Comparison of ENCODE assay signal across 8 cellular contexts in genomic region chr1:85464497-85465098, GRCh38. TPM values are rescaled to one million over a fixed set of nuclear protein-coding genes. Genes with fewer than 3 reads are reported as not detected.
DNase-seq lines count a peak whose midpoint lies in the region; ATAC-seq, FAIRE-seq and TF ChIP-seq lines count a peak whose summit lies in the region.

No MANE protein-coding gene starts in this region.

- H3K36me3 ChIP-seq in Karpas-422 (ENCODE audit: insufficient read depth, low read length) (no peaks in the 10 kb centered on the region), HepG2 (replicated peaks in 1 of 2; ENCODE audit: control insufficient read depth in 1 of 2, insufficient read depth in 2 of 2, low read length in 2 of 2) (no peaks in the 10 kb centered on the region)

- H3K9ac ChIP-seq in Karpas-422 (ENCODE audit: low read length) (no peak overlapping the region), HepG2 (ENCODE audit: insufficient read depth, low read depth, low read length) (peak overlapping the region; percentile 84)

- no peaks in the 10 kb centered on the region for H3K9me2 ChIP-seq in Karpas-422 (replicated peaks; ENCODE audit: insufficient read depth, low read length)

- CTCF ChIA-PET in HepG2 (lab: Yijun Ruan, JAX; ENCODE audit: low intra/inter-chr PET ratio, low total read pairs), result no interaction called here

- no peak for FAIRE-seq in HepG2 (lab: Jason Lieb, UNC)

- H3K4me3 ChIP-seq in Karpas-422 (ENCODE audit: low read length) (peak overlapping the region; percentile 40; the same call in 1 of the 2 replicates), HepG2 (replicated peaks in 1 of 3; ENCODE audit: insufficient read depth in 1 of 3, low read depth in 2 of 3, low read length in 3 of 3) (peak overlapping the region; percentile 89 to 93 (median 93))

- 2% methylated on average over 12 of the region's 72 CpGs for WGBS in HepG2 (ENCODE audit: low lambda C conversion rate)

- no peak for TF ChIP-seq CTCF in HepG2 (CRISPR knock-in tag; IDR thresholded peaks at IDR 0.05)

- in situ Hi-C loops in HepG2 (cut with HindIII; ENCODE audit: extremely low pct_ligation_motif_present, low pct_unique_long_range_greater_than_20kb), result loop anchor here (10.0 kb wide), 1 partner anchor 140 kb away; no protein-coding TSS in a partner anchor

- TF ChIP-seq EP300 in HepG2 (IDR thresholded peaks at IDR 0.05; ENCODE audit: low read depth in 2 of 2, low read length in 2 of 2) (no peak), HepG2 (CRISPR knock-in tag; IDR thresholded peaks at IDR 0.05; ENCODE audit: borderline replicate concordance) (no peak)

- peak; percentile 61 to 78; a peak in 3 of 4 replicates for TF ChIP-seq POLR2A in HepG2 (IDR thresholded peaks at IDR 0.05; ENCODE audit: insufficient read depth in 1 of 2, low read depth in 2 of 2, low read length in 2 of 2)

- TF ChIP-seq RAD21 in HepG2 (CRISPR knock-in tag; IDR thresholded peaks at IDR 0.05), result no peak

- BruUV-seq in HepG2 (replicated peaks; lab: Mats Ljungman, UMichigan), result no TSS peak

- POLR2A ChIA-PET in HepG2 (lab: Yijun Ruan, JAX), result interaction anchor here (0.9 to 2.2 kb wide), 7 partner anchors 19 to 188 kb away, joined by 3 to 6 read pairs (median 3); partner anchors contain the start of gene BCL10

- H4K20me1 ChIP-seq in Karpas-422 (ENCODE audit: insufficient read depth, low read depth, low read length), result no peaks in the 10 kb centered on the region
- H4K20me1 ChIP-seq in HepG2 (ENCODE audit: insufficient read depth, low read length), result peaks cover 6% of the 10 kb centered on the region; the same call in 1 of the 2 replicates

- peak overlapping the region; percentile 44 for H3K4me2 ChIP-seq in Karpas-422 (ENCODE audit: low read depth, low read length, poor library complexity, severe bottlenecking)
- peak overlapping the region; percentile 82 for H3K4me2 ChIP-seq in HepG2 (ENCODE audit: low read depth, low read length)

- ATAC-seq in GM21529 (IDR thresholded peaks at IDR 0.05; ENCODE audit: unreplicated experiment) (peak; percentile 55), HepG2 (peak; percentile 74)

- H2AFZ ChIP-seq in Karpas-422 (ENCODE audit: low read length), result no peak overlapping the region
- no peak overlapping the region for H2AFZ ChIP-seq in HepG2 (ENCODE audit: low read length)

- peak; percentile 79 for DNase-seq in EH (ENCODE audit: low read depth)
- no peak for DNase-seq in Karpas-422
- peak; percentile 68 for DNase-seq in SW480 (ENCODE audit: low spot score)
- DNase-seq in dermis microvascular lymphatic vessel endothelial cell (ENCODE audit: low read depth in 2 of 2), result peak; percentile 83 to 94
- peak; percentile 40 for DNase-seq in HepG2 (ENCODE audit: low spot score)
- DNase-seq in stimulated activated CD4-positive, alpha-beta T cell treated with anti-CD3 and anti-CD28 coated beads, Interleukin-4, amount 100 ng/mL, for 4 hours, result peak; percentile 4 to 15
- DNase-seq in GDM1 (lab: John Stamatoyannopoulos, UW), result no peak

- H3K9me3 ChIP-seq in Karpas-422 (ENCODE audit: low read length) (no peaks in the 10 kb centered on the region), HepG2 (ENCODE audit: low read length) (no peaks in the 10 kb centered on the region)

- H3K79me2 ChIP-seq in Karpas-422 (ENCODE audit: low read length) (no peaks in the 10 kb centered on the region), HepG2 (ENCODE audit: insufficient read depth, low read length) (peaks cover 49% of the 10 kb centered on the region)

- no peaks in the 10 kb centered on the region for H3K27me3 ChIP-seq in Karpas-422 (ENCODE audit: low read length)
- H3K27me3 ChIP-seq in HepG2 (ENCODE audit: control insufficient read depth in 1 of 2, insufficient read depth in 2 of 2, low read length in 2 of 2), result no peaks in the 10 kb centered on the region; a peak in 2 of 5 replicates

- H3K4me1 ChIP-seq in Karpas-422 (ENCODE audit: low read length), result no peaks in the 10 kb centered on the region
- peaks cover 49% of the 10 kb centered on the region for H3K4me1 ChIP-seq in HepG2 (ENCODE audit: insufficient read depth, low read length)

- H3K27ac ChIP-seq in Karpas-422 (ENCODE audit: low read length) (no peak overlapping the region), HepG2 (ENCODE audit: extremely low read length, insufficient read depth, low read length) (peak overlapping the region; percentile 83)

- intact Hi-C loops in HepG2 (cut with micrococcal nuclease; ENCODE audit: unreplicated experiment), result loop anchor here (1.0 to 10.0 kb wide), 4 partner anchors 50 to 137 kb away; partner anchors contain the start of gene CCN1

TF ChIP-seq in HepG2, 621 proteins besides CTCF, POLR2A, EP300 and RAD21 (continues in another document):
- TF ChIP-seq ARNTL (CRISPR knock-in tag; IDR thresholded peaks at IDR 0.05) (no peak), PAF1 (CRISPR knock-in tag; IDR thresholded peaks at IDR 0.05) (no peak), ZNF30 (CRISPR knock-in tag; IDR thresholded peaks at IDR 0.05) (0 out of 2 replicates have a peak, but pooled peaks have one; percentile 29), MAZ (IDR thresholded peaks at IDR 0.05; ENCODE audit: borderline replicate concordance, low read depth, low read length) (no peak), MAZ (CRISPR knock-in tag; IDR thresholded peaks at IDR 0.05; ENCODE audit: low read depth) (peak; percentile 55), ZNF331 (CRISPR knock-in tag; IDR thresholded peaks at IDR 0.05) (peak; percentile 39; the same call in 1 of the 2 replicates), ZFP41 (CRISPR knock-in tag; IDR thresholded peaks at IDR 0.05; ENCODE audit: borderline replicate concordance) (no peak), ZNF510 (CRISPR knock-in tag; IDR thresholded peaks at IDR 0.05; ENCODE audit: low read depth) (no peak)
- TF ChIP-seq, protein P1, sequence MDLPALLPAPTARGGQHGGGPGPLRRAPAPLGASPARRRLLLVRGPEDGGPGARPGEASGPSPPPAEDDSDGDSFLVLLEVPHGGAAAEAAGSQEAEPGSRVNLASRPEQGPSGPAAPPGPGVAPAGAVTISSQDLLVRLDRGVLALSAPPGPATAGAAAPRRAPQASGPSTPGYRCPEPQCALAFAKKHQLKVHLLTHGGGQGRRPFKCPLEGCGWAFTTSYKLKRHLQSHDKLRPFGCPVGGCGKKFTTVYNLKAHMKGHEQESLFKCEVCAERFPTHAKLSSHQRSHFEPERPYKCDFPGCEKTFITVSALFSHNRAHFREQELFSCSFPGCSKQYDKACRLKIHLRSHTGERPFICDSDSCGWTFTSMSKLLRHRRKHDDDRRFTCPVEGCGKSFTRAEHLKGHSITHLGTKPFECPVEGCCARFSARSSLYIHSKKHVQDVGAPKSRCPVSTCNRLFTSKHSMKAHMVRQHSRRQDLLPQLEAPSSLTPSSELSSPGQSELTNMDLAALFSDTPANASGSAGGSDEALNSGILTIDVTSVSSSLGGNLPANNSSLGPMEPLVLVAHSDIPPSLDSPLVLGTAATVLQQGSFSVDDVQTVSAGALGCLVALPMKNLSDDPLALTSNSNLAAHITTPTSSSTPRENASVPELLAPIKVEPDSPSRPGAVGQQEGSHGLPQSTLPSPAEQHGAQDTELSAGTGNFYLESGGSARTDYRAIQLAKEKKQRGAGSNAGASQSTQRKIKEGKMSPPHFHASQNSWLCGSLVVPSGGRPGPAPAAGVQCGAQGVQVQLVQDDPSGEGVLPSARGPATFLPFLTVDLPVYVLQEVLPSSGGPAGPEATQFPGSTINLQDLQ (CRISPR knock-in tag; IDR thresholded peaks at IDR 0.05), result peak; percentile 87; the same call in 1 of the 2 replicates

RNA-seq across cellular contexts. Expression of gene DDAH1, which starts 0.4 kb away (rescaled TPM):
- total RNA-seq in Karpas-422 (2014; rRNA removed; shearing (Covaris generic); ENCODE audit: low replicate concordance), result 0.15 TPM in 1 of 2 replicates, not detected in the other
- total RNA-seq in dermis microvascular lymphatic vessel endothelial cell, result 36.8 and 45.9 TPM in 2 replicates
- total RNA-seq in HepG2 (2016; rRNA removed; fragmentation: Illumina TruSeq; extraction: Trizol), result 39.7 and 50.2 TPM in 2 replicates
- total RNA-seq in HepG2 (2016; cell fraction: cytosol; rRNA removed; fragmentation: Illumina TruSeq; extraction: Trizol; ENCODE audit: low read depth), result 4.1 and 5.5 TPM in 2 replicates
- 38.6 and 48.4 TPM in 2 replicates for total RNA-seq in HepG2 (2016; cell fraction: insoluble cytoplasmic fraction; rRNA removed; fragmentation: Illumina TruSeq; extraction: Trizol)
- 23.5 and 24.8 TPM in 2 replicates for total RNA-seq in HepG2 (2016; cell fraction: membrane; rRNA removed; fragmentation: Illumina TruSeq; extraction: Trizol)
- total RNA-seq in HepG2 (2016; cell fraction: nucleus; rRNA removed; fragmentation: Illumina TruSeq; extraction: Trizol), result 20.4 and 23.7 TPM in 2 replicates
- polyA plus RNA-seq in HepG2 (2011; rRNA removed), result 43.4 and 64.4 TPM in 2 replicates
- polyA plus RNA-seq in HepG2 (2011; cell fraction: cytosol; rRNA removed), result 29.4 and 40.2 TPM in 2 replicates
- 12.2 and 12.7 TPM in 2 replicates for polyA plus RNA-seq in HepG2 (2011; cell fraction: nucleus; rRNA removed)
- 25.2 and 41.5 TPM in 2 replicates for polyA plus RNA-seq in HepG2 (2012)
- polyA plus RNA-seq in HepG2 (2016; cell fraction: cytosol; fragmentation: Illumina TruSeq; extraction: Trizol; ENCODE audit: low read depth), result 3.3 TPM in 2 replicates
- polyA plus RNA-seq in HepG2 (2016; cell fraction: insoluble cytoplasmic fraction; fragmentation: Illumina TruSeq; extraction: Trizol; ENCODE audit: low read depth), result 63.1 and 64.3 TPM in 2 replicates
- 17.3 and 18.8 TPM in 2 replicates for polyA plus RNA-seq in HepG2 (2016; cell fraction: membrane; fragmentation: Illumina TruSeq; extraction: Trizol; ENCODE audit: low read depth)
- polyA plus RNA-seq in HepG2 (2016; cell fraction: nucleus; fragmentation: Illumina TruSeq; extraction: Trizol; ENCODE audit: insufficient read depth, low read depth), result 29.0 TPM in 2 replicates
- polyA minus RNA-seq in HepG2 (2011; rRNA and poly(A)+ RNA removed; ENCODE audit: low replicate concordance), result 12.5 and 50.8 TPM in 2 replicates
- 32.4 and 32.9 TPM in 2 replicates for polyA minus RNA-seq in HepG2 (2011; cell fraction: cytosol; rRNA and poly(A)+ RNA removed)
- 29.5 and 32.7 TPM in 2 replicates for polyA minus RNA-seq in HepG2 (2011; cell fraction: nucleus; rRNA and poly(A)+ RNA removed)

Comparison
In these comparisons a context has a peak if more than half of its experiments do, and no peak if none do; other contexts are left out.
1. DNase-seq: peak in EH (single experiment), SW480 (single experiment), dermis microvascular lymphatic vessel endothelial cell (2 of 2), HepG2 (single experiment) and stimulated activated CD4-positive, alpha-beta T cell treated with anti-CD3 and anti-CD28 coated beads, Interleukin-4, amount 100 ng/mL, for 4 hours (2 of 2); none in Karpas-422 (single experiment) and GDM1 (single experiment).